Comparison of ENCODE assay signal across 25 cellular contexts in the genomic region with DNA sequence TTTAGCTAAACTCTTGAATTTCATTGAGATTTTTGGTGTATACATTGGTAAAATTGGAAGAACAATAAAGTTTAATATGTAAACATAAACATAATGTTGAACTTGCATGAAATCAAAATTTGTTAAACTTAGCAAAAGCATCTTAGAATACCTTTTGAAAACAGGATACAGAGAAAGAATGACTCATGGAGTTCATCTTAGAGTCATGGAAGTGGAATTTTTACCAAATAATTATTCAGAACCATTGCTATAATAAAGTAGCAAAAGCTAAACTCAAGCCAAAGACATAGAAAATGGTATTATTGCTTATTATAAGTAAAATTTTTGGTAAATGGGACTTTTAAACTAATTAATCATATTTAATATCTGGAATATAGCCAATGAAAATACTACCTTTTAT.
DNase-seq lines count a peak whose midpoint lies in the region; ATAC-seq, FAIRE-seq and TF ChIP-seq lines count a peak whose summit lies in the region.
"Had no signal": no experiment of that assay in that cellular context is flagged by ENCODE, and none has a peak within 500 bp of the region (broad histone marks: within the 10 kb centered on the region; RNA-seq: fewer than 3 reads in every experiment).

No MANE protein-coding gene starts in this region.

- no peak overlapping the region for H3K4me3 ChIP-seq in PC-3 (ENCODE audit: low read length)
- H3K4me3 ChIP-seq in bronchial epithelial cell (ENCODE audit: low read depth, low read length), result no peak overlapping the region
- H3K4me3 ChIP-seq in adrenal gland, result no peak overlapping the region
- H3K4me3 ChIP-seq: BLaER1, HAP-1, SK-N-MC had no signal

- POLR2A ChIA-PET in PC-3 (lab: Charles Lee; ENCODE audit: unreplicated experiment), result no interaction called here

- H3K9ac ChIP-seq in PC-3 (ENCODE audit: low read length), result no peak overlapping the region
- H3K9ac ChIP-seq: BLaER1, KMS-11 had no signal

- TF ChIP-seq CTCF in PC-3 (conservative IDR thresholded peaks at IDR 0.05; ENCODE audit: low read depth, low read length) (no peak), bronchial epithelial cell (IDR thresholded peaks at IDR 0.05; ENCODE audit: insufficient read depth, low read length, severe bottlenecking) (no peak), foreskin keratinocyte (conservative IDR thresholded peaks at IDR 0.05) (no peak), adrenal gland (IDR thresholded peaks at IDR 0.05) (no peak)

- ATAC-seq in PC-3, result peak; percentile 73
- ATAC-seq in foreskin keratinocyte, result peak; percentile 68
- ATAC-seq in GM19035 (IDR thresholded peaks at IDR 0.05; ENCODE audit: unreplicated experiment), result no peak
- ATAC-seq: Panc1 had no signal

- H4K20me1 ChIP-seq in PC-3 (ENCODE audit: low read length), result no peaks in the 10 kb centered on the region
- H4K20me1 ChIP-seq: BLaER1 had no signal

- no peaks in the 10 kb centered on the region for H3K27me3 ChIP-seq in PC-3 (ENCODE audit: low read length)
- no peaks in the 10 kb centered on the region for H3K27me3 ChIP-seq in bronchial epithelial cell (ENCODE audit: control insufficient read depth, insufficient read depth, low read length)
- H3K27me3 ChIP-seq in foreskin keratinocyte, result no peaks in the 10 kb centered on the region
- no peaks in the 10 kb centered on the region for H3K27me3 ChIP-seq in adrenal gland
- H3K27me3 ChIP-seq: BLaER1 had no signal

- no peak overlapping the region for H3K4me2 ChIP-seq in PC-3 (ENCODE audit: low read length)
- H3K4me2 ChIP-seq: BLaER1, KMS-11 had no signal

- H3K79me2 ChIP-seq in PC-3 (ENCODE audit: low read length), result no peaks in the 10 kb centered on the region

- H2AFZ ChIP-seq in PC-3 (ENCODE audit: low read length), result no peak overlapping the region

- no peaks in the 10 kb centered on the region for H3K9me2 ChIP-seq in PC-3 (replicated peaks; ENCODE audit: low read length)

- intact Hi-C loops in PC-3 (cut with micrococcal nuclease), result loop anchor here (5.0 kb wide), 5 partner anchors 118 to 1118 kb away; no protein-coding TSS in a partner anchor
- intact Hi-C loops in adrenal gland (cut with DNase I), result no loop called here

- BruUV-seq in PC-3 (replicated peaks; lab: Mats Ljungman, UMichigan), result no TSS peak

- H3F3A ChIP-seq in PC-3 (ENCODE audit: low read length, unreplicated experiment), result no peaks in the 10 kb centered on the region

- no peaks in the 10 kb centered on the region for H3K36me3 ChIP-seq in PC-3 (ENCODE audit: low read depth, low read length)
- no peaks in the 10 kb centered on the region for H3K36me3 ChIP-seq in bronchial epithelial cell (ENCODE audit: control insufficient read depth, insufficient read depth, low read length)
- H3K36me3 ChIP-seq in adrenal gland (replicated peaks in 1 of 2), result no peaks in the 10 kb centered on the region
- H3K36me3 ChIP-seq: BLaER1, HAP-1 had no signal

- FAIRE-seq in bronchial epithelial cell (lab: Jason Lieb, UNC), result no peak
- FAIRE-seq: A204.1, G401.6 had no signal

- peak; percentile 15 for DNase-seq in HS-5 (ENCODE audit: low read depth)
- peak; percentile 39 for DNase-seq in PC-3
- DNase-seq in bronchial epithelial cell (ENCODE audit: low read depth), result peak; percentile 39
- DNase-seq in foreskin keratinocyte, result peak in 1 of 2 donors; percentile 27
- no peak for DNase-seq in activated naive CD4-positive, alpha-beta T cell (lab: John Stamatoyannopoulos, UW)
- DNase-seq in adrenal gland, result no peak
- no peak for DNase-seq in COLO829 (ENCODE audit: low spot score)
- DNase-seq: CD4-positive, CD25-positive, alpha-beta regulatory T cell; COR-L47; DMS53; GOT3; HFFc6; NCI-H2029 treated with DMSO at 0.1 percent for 48 hours; NCI-H2227 treated with DMSO at 0.1 percent for 48 hours; NCI-H510A; NCI-H69; SIG-M5 had no signal

- H3K27ac ChIP-seq in PC-3 (ENCODE audit: low read length) (no peak overlapping the region), foreskin keratinocyte (no peak overlapping the region), adrenal gland (no peak overlapping the region)
- H3K27ac ChIP-seq: BLaER1, KMS-11, SK-N-MC had no signal

- CTCF ChIA-PET in PC-3 (lab: Charles Lee), result interaction anchor here (0.6 kb wide), 1 partner anchor 115 kb away, joined by 5 read pairs; no protein-coding TSS in a partner anchor

- TF ChIP-seq POLR2A in adrenal gland (IDR thresholded peaks at IDR 0.05), result no peak

- H3K9me3 ChIP-seq in PC-3 (ENCODE audit: low read length) (no peaks in the 10 kb centered on the region), adrenal gland (replicated peaks in 1 of 3) (no peaks in the 10 kb centered on the region)
- H3K9me3 ChIP-seq: BLaER1, HAP-1 had no signal

- H3K4me1 ChIP-seq in PC-3 (ENCODE audit: insufficient read depth, low read length) (no peaks in the 10 kb centered on the region), foreskin keratinocyte (no peaks in the 10 kb centered on the region), adrenal gland (replicated peaks in 1 of 2) (no peaks in the 10 kb centered on the region)
- H3K4me1 ChIP-seq: BLaER1, HAP-1 had no signal

Comparison
In these comparisons a context has a peak if more than half of its experiments do, and no peak if none do; other contexts are left out.
1. DNase-seq: peak in HS-5 (single experiment), PC-3 (single experiment) and bronchial epithelial cell (single experiment); none in activated naive CD4-positive, alpha-beta T cell (0 of 4), adrenal gland (0 of 7) and COLO829 (single experiment).